11 cellular contexts compared by ENCODE assay signal in the genomic region with DNA sequence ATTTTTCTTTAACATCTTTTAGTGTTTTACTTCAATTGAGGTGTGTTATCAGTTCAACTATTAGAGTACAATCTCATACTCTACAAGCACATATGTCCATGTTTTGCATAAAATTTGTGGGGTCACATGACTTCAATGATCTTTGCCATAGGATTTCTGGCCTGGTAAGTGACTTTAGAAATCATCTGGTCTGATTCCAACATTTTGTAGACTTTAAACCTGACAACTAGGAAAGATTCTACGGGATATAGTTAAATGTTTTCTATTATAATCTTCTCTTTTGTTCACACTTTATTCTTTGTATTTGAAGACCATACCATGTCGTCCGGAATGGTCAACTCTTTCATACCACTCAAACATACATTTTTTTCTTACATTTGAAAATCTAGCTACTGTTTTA.
"Had no signal": no experiment of that assay in that cellular context is flagged by ENCODE, and none has a peak within 500 bp of the region (broad histone marks: within the 10 kb centered on the region; RNA-seq: fewer than 3 reads in every experiment).

No MANE protein-coding gene starts in this region.

- H3K27ac ChIP-seq: adrenal gland, left ventricle myocardium inferior, right atrium auricular region had no signal

- ATAC-seq: activated CD8-positive, alpha-beta T cell treated with anti-CD3 and anti-CD28 coated beads, Interleukin-2, amount 10 ng/mL, durations not matched to agents 7 days and 5 days; T-helper 17 cell had no signal

- H3K36me3 ChIP-seq: adrenal gland, left ventricle myocardium inferior, right atrium auricular region had no signal

- H3K9me3 ChIP-seq: adrenal gland, left ventricle myocardium inferior, right atrium auricular region had no signal

- H3K4me1 ChIP-seq: right atrium auricular region had no signal

- H3K27me3 ChIP-seq: adrenal gland, right atrium auricular region had no signal

- H3K4me3 ChIP-seq: adrenal gland, left ventricle myocardium inferior, right atrium auricular region had no signal

- DNase-seq: activated CD8-positive, alpha-beta memory T cell treated with anti-CD3 and anti-CD28 coated beads, Interleukin-2, amount 50 U/mL, for 4 hours; activated effector memory CD4-positive, alpha-beta T cell treated with anti-CD3 and anti-CD28 coated beads, Interleukin-2, amount 50 U/mL, for 16 hours; cortex of kidney; effector CD4-positive, alpha-beta T cell; left ventricle myocardium inferior; occipital lobe; stimulated activated naive CD4-positive, alpha-beta T cell treated with Interleukin-2 at 50 U/mL for 16 hours; T-helper 17 cell had no signal
